ENCODE assay signal across 1 cellular context in the genomic region with DNA sequence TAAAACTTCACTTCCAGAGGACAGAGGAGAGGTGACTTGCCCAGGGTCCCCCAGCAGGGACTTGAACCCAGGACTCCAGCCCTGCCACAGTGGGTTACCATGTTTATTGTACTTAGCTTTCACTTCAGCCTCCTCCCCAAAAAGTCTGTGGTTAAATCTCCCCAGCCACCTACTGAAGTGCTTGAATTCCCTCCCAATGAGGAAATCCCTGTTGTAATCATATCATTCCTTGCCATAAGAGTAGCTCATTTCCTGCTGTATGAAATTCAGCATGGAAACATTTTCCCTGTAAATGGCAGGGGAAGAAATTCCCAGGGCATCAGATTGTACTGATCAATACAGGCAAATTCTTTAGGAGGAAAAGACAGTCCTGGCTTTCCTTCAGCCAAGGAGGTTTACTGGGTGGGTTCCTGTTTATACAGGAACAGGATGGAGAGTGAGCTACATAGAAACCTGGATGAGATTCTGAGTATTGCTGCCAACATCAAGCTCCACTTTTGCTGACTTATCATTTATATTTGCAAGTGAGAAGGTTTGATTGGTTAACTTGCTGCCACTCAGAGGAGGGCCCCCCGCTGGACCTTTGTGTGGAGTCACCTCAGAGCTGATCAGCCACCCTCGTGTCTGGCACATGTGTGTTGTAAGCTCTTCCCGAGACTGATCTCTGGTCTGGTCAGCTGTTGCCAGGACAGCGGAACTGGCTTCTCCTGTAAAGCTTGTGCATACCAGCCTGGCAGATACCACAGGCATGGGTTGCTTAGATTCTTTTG.
TF ChIP-seq lines count a peak whose summit lies in the region.

No MANE protein-coding gene starts in this region.

TF ChIP-seq in HepG2, 621 proteins besides CTCF, POLR2A, EP300 and RAD21 (continued from another document):
- TF ChIP-seq, protein P1, sequence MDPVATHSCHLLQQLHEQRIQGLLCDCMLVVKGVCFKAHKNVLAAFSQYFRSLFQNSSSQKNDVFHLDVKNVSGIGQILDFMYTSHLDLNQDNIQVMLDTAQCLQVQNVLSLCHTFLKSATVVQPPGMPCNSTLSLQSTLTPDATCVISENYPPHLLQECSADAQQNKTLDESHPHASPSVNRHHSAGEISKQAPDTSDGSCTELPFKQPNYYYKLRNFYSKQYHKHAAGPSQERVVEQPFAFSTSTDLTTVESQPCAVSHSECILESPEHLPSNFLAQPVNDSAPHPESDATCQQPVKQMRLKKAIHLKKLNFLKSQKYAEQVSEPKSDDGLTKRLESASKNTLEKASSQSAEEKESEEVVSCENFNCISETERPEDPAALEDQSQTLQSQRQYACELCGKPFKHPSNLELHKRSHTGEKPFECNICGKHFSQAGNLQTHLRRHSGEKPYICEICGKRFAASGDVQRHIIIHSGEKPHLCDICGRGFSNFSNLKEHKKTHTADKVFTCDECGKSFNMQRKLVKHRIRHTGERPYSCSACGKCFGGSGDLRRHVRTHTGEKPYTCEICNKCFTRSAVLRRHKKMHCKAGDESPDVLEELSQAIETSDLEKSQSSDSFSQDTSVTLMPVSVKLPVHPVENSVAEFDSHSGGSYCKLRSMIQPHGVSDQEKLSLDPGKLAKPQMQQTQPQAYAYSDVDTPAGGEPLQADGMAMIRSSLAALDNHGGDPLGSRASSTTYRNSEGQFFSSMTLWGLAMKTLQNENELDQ (CRISPR knock-in tag; IDR thresholded peaks at IDR 0.05; ENCODE audit: borderline replicate concordance) = no peak
- no peak for TF ChIP-seq GPN1 (CRISPR knock-in tag; IDR thresholded peaks at IDR 0.05; ENCODE audit: borderline replicate concordance)
- TF ChIP-seq RELA (CRISPR knock-in tag; IDR thresholded peaks at IDR 0.05) = no peak
- TF ChIP-seq NR2C2 (CRISPR knock-in tag; IDR thresholded peaks at IDR 0.05; ENCODE audit: borderline replicate concordance) = no peak
- no peak for TF ChIP-seq ZNF790 (CRISPR knock-in tag; IDR thresholded peaks at IDR 0.05; ENCODE audit: borderline replicate concordance)
- TF ChIP-seq CEBPG (CRISPR knock-in tag; IDR thresholded peaks at IDR 0.05) = peak; percentile 43; the same call in 1 of the 2 replicates
- TF ChIP-seq KLF9 (CRISPR knock-in tag; IDR thresholded peaks at IDR 0.05; ENCODE audit: low read depth) = no peak
- 0 out of 2 replicates have a peak, but pooled peaks have one; percentile 53 for TF ChIP-seq ZNF543 (CRISPR knock-in tag; IDR thresholded peaks at IDR 0.05)
- peak; percentile 59; the same call in 1 of the 2 replicates for TF ChIP-seq ZNF558 (CRISPR knock-in tag; IDR thresholded peaks at IDR 0.05; ENCODE audit: borderline replicate concordance)
- TF ChIP-seq TEAD2 (CRISPR knock-in tag; IDR thresholded peaks at IDR 0.05) = peak; percentile 32; the same call in 1 of the 2 replicates
- TF ChIP-seq, protein P2, sequence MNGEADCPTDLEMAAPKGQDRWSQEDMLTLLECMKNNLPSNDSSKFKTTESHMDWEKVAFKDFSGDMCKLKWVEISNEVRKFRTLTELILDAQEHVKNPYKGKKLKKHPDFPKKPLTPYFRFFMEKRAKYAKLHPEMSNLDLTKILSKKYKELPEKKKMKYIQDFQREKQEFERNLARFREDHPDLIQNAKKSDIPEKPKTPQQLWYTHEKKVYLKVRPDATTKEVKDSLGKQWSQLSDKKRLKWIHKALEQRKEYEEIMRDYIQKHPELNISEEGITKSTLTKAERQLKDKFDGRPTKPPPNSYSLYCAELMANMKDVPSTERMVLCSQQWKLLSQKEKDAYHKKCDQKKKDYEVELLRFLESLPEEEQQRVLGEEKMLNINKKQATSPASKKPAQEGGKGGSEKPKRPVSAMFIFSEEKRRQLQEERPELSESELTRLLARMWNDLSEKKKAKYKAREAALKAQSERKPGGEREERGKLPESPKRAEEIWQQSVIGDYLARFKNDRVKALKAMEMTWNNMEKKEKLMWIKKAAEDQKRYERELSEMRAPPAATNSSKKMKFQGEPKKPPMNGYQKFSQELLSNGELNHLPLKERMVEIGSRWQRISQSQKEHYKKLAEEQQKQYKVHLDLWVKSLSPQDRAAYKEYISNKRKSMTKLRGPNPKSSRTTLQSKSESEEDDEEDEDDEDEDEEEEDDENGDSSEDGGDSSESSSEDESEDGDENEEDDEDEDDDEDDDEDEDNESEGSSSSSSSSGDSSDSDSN (CRISPR knock-in tag; IDR thresholded peaks at IDR 0.05) = no peak
- TF ChIP-seq MXD4 (CRISPR knock-in tag; IDR thresholded peaks at IDR 0.05) = peak; percentile 76; the same call in 1 of the 2 replicates
- TF ChIP-seq, protein P3, sequence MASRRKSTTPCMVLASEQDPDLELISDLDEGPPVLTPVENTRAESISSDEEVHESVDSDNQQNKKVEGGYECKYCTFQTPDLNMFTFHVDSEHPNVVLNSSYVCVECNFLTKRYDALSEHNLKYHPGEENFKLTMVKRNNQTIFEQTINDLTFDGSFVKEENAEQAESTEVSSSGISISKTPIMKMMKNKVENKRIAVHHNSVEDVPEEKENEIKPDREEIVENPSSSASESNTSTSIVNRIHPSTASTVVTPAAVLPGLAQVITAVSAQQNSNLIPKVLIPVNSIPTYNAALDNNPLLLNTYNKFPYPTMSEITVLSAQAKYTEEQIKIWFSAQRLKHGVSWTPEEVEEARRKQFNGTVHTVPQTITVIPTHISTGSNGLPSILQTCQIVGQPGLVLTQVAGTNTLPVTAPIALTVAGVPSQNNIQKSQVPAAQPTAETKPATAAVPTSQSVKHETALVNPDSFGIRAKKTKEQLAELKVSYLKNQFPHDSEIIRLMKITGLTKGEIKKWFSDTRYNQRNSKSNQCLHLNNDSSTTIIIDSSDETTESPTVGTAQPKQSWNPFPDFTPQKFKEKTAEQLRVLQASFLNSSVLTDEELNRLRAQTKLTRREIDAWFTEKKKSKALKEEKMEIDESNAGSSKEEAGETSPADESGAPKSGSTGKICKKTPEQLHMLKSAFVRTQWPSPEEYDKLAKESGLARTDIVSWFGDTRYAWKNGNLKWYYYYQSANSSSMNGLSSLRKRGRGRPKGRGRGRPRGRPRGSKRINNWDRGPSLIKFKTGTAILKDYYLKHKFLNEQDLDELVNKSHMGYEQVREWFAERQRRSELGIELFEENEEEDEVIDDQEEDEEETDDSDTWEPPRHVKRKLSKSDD (CRISPR knock-in tag; IDR thresholded peaks at IDR 0.05; ENCODE audit: low read depth) = no peak
- TF ChIP-seq ZNF256 (CRISPR knock-in tag; conservative IDR thresholded peaks at IDR 0.05) = no peak
- no peak for TF ChIP-seq THYN1 (CRISPR knock-in tag; IDR thresholded peaks at IDR 0.05; ENCODE audit: borderline replicate concordance, low read depth)
- TF ChIP-seq HES4 (CRISPR knock-in tag; IDR thresholded peaks at IDR 0.05; ENCODE audit: borderline replicate concordance) = no peak
- TF ChIP-seq ZSCAN9 (CRISPR knock-in tag; IDR thresholded peaks at IDR 0.05; ENCODE audit: borderline replicate concordance) = 0 out of 2 replicates have a peak, but pooled peaks have one; percentile 21
- no peak for TF ChIP-seq ZNF383 (CRISPR knock-in tag; IDR thresholded peaks at IDR 0.05; ENCODE audit: borderline replicate concordance)
- TF ChIP-seq ZNF75D (CRISPR knock-in tag; IDR thresholded peaks at IDR 0.05; ENCODE audit: borderline replicate concordance) = no peak
- no peak for TF ChIP-seq NR2F2 (IDR thresholded peaks at IDR 0.05; ENCODE audit: borderline replicate concordance, low read depth)
- no peak for TF ChIP-seq HMGA1 (CRISPR knock-in tag; conservative IDR thresholded peaks at IDR 0.05)
- peak; percentile 35; the same call in 1 of the 2 replicates for TF ChIP-seq ETV5 (CRISPR knock-in tag; IDR thresholded peaks at IDR 0.05; ENCODE audit: borderline replicate concordance)
- TF ChIP-seq AHR (CRISPR knock-in tag; IDR thresholded peaks at IDR 0.05) = no peak
- no peak for TF ChIP-seq ZFAT (CRISPR knock-in tag; conservative IDR thresholded peaks at IDR 0.05)
- TF ChIP-seq NPAS2 (CRISPR knock-in tag; IDR thresholded peaks at IDR 0.05; ENCODE audit: borderline replicate concordance) = no peak
- no peak for TF ChIP-seq ZNF382 (CRISPR knock-in tag; IDR thresholded peaks at IDR 0.05; ENCODE audit: borderline replicate concordance)
- no peak for TF ChIP-seq ZFP1 (CRISPR knock-in tag; IDR thresholded peaks at IDR 0.05)
- no peak for TF ChIP-seq AKAP8 (CRISPR knock-in tag; IDR thresholded peaks at IDR 0.05)
- TF ChIP-seq ZNF460 (CRISPR knock-in tag; IDR thresholded peaks at IDR 0.05; ENCODE audit: borderline replicate concordance) = no peak
- 0 out of 2 replicates have a peak, but pooled peaks have one; percentile 50 for TF ChIP-seq IRF2 (CRISPR knock-in tag; IDR thresholded peaks at IDR 0.05)
- TF ChIP-seq, protein P4, sequence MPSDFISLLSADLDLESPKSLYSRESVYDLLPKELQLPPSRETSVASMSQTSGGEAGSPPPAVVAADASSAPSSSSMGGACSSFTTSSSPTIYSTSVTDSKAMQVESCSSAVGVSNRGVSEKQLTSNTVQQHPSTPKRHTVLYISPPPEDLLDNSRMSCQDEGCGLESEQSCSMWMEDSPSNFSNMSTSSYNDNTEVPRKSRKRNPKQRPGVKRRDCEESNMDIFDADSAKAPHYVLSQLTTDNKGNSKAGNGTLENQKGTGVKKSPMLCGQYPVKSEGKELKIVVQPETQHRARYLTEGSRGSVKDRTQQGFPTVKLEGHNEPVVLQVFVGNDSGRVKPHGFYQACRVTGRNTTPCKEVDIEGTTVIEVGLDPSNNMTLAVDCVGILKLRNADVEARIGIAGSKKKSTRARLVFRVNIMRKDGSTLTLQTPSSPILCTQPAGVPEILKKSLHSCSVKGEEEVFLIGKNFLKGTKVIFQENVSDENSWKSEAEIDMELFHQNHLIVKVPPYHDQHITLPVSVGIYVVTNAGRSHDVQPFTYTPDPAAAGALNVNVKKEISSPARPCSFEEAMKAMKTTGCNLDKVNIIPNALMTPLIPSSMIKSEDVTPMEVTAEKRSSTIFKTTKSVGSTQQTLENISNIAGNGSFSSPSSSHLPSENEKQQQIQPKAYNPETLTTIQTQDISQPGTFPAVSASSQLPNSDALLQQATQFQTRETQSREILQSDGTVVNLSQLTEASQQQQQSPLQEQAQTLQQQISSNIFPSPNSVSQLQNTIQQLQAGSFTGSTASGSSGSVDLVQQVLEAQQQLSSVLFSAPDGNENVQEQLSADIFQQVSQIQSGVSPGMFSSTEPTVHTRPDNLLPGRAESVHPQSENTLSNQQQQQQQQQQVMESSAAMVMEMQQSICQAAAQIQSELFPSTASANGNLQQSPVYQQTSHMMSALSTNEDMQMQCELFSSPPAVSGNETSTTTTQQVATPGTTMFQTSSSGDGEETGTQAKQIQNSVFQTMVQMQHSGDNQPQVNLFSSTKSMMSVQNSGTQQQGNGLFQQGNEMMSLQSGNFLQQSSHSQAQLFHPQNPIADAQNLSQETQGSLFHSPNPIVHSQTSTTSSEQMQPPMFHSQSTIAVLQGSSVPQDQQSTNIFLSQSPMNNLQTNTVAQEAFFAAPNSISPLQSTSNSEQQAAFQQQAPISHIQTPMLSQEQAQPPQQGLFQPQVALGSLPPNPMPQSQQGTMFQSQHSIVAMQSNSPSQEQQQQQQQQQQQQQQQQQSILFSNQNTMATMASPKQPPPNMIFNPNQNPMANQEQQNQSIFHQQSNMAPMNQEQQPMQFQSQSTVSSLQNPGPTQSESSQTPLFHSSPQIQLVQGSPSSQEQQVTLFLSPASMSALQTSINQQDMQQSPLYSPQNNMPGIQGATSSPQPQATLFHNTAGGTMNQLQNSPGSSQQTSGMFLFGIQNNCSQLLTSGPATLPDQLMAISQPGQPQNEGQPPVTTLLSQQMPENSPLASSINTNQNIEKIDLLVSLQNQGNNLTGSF (CRISPR knock-in tag; IDR thresholded peaks at IDR 0.05) = no peak
- no peak for TF ChIP-seq KLF12 (CRISPR knock-in tag; IDR thresholded peaks at IDR 0.05; ENCODE audit: borderline replicate concordance)
- no peak for TF ChIP-seq PAF1 (CRISPR knock-in tag; IDR thresholded peaks at IDR 0.05)
TF ChIP-seq in HepG2: peak in this region for 135.
